In genomic region chr19:6740589-6741348, GRCh38 we compare ENCODE assay signal across 8 cellular contexts. TPM values are rescaled to one million over a fixed set of nuclear protein-coding genes. Genes with fewer than 3 reads are reported as not detected.
DNase-seq lines count a peak whose midpoint lies in the region; ATAC-seq and TF ChIP-seq lines count a peak whose summit lies in the region.

No MANE protein-coding gene starts in this region.

- peak overlapping the region; percentile 69 for H3K4me3 ChIP-seq in AG09309 (ENCODE audit: control insufficient read depth, low read depth, low read length)
- peak overlapping the region; percentile 79 for H3K4me3 ChIP-seq in H7 (ENCODE audit: insufficient read depth, low read depth, low read length)
- peak overlapping the region; percentile 85 for H3K4me3 ChIP-seq in fibroblast of mammary gland (ENCODE audit: control insufficient read depth, low read depth, low read length)

- POLR2A ChIA-PET in activated CD4-positive, alpha-beta memory T cell treated with anti-CD3 and anti-CD28 coated beads for 36 hours (lab: Charles Lee) = interaction anchor here (0.6 kb wide), 1 partner anchor 18 kb away, joined by 3 read pairs; no protein-coding TSS in a partner anchor

- peaks cover 18% of the 10 kb centered on the region for H3K36me3 ChIP-seq in H7 (replicated peaks; ENCODE audit: control insufficient read depth, insufficient read depth, low read length)

- DNase-seq in AG09309 (ENCODE audit: low read depth) (no peak), H7 (peak; percentile 92), fibroblast of mammary gland (ENCODE audit: low read depth) (peak; percentile 19), neural crest cell (ENCODE audit: low read depth, low spot score) (peak; percentile 37), NCI-H1694 treated with DMSO at 0.1 percent for 48 hours (lab: John Stamatoyannopoulos, UW) (no peak)
- DNase-seq in activated CD4-positive, alpha-beta memory T cell treated with anti-CD3 and anti-CD28 coated beads for 36 hours = peak; percentile 36

- ATAC-seq in GM19467 (IDR thresholded peaks at IDR 0.05; ENCODE audit: unreplicated experiment) = no peak
- ATAC-seq in GM21367 (IDR thresholded peaks at IDR 0.05; ENCODE audit: unreplicated experiment) = no peak

- no peaks in the 10 kb centered on the region for H3K27me3 ChIP-seq in H7 (ENCODE audit: control insufficient read depth, insufficient read depth, low read length)

- H3K9me3 Mint-ChIP-seq in activated CD4-positive, alpha-beta memory T cell treated with anti-CD3 and anti-CD28 coated beads for 36 hours = no peaks in the 10 kb centered on the region
- H3K9me3 Mint-ChIP-seq in neural crest cell = no peaks in the 10 kb centered on the region

- peak overlapping the region; percentile 64 for H3K27ac Mint-ChIP-seq in activated CD4-positive, alpha-beta memory T cell treated with anti-CD3 and anti-CD28 coated beads for 36 hours
- no peak overlapping the region for H3K27ac Mint-ChIP-seq in neural crest cell (ENCODE audit: unreplicated experiment)

- H3K27me3 Mint-ChIP-seq in activated CD4-positive, alpha-beta memory T cell treated with anti-CD3 and anti-CD28 coated beads for 36 hours = no peaks in the 10 kb centered on the region
- peaks cover 5% of the 10 kb centered on the region for H3K27me3 Mint-ChIP-seq in neural crest cell (ENCODE audit: low read depth)

- peaks cover 32% of the 10 kb centered on the region for H3K36me3 Mint-ChIP-seq in activated CD4-positive, alpha-beta memory T cell treated with anti-CD3 and anti-CD28 coated beads for 36 hours
- H3K36me3 Mint-ChIP-seq in neural crest cell (ENCODE audit: low read depth) = no peaks in the 10 kb centered on the region

- CTCF ChIA-PET in activated CD4-positive, alpha-beta memory T cell treated with anti-CD3 and anti-CD28 coated beads for 36 hours (lab: Charles Lee) = no interaction called here

- intact Hi-C loops in activated CD4-positive, alpha-beta memory T cell treated with anti-CD3 and anti-CD28 coated beads for 36 hours (cut with micrococcal nuclease) = no loop called here

- no peak for TF ChIP-seq CTCF in AG09309 (IDR thresholded peaks at IDR 0.05; ENCODE audit: control insufficient read depth, insufficient read depth, low read depth, low read length, missing control alignments)
- TF ChIP-seq CTCF in fibroblast of mammary gland (conservative IDR thresholded peaks at IDR 0.05; ENCODE audit: control insufficient read depth, insufficient read depth, low read depth, low read length) = no peak
- TF ChIP-seq CTCF in neural crest cell (conservative IDR thresholded peaks at IDR 0.05) = no peak

- H3K4me1 Mint-ChIP-seq in activated CD4-positive, alpha-beta memory T cell treated with anti-CD3 and anti-CD28 coated beads for 36 hours (ENCODE audit: low read depth) = peaks cover 36% of the 10 kb centered on the region
- H3K4me1 Mint-ChIP-seq in neural crest cell = peaks cover 67% of the 10 kb centered on the region

- H3K4me3 Mint-ChIP-seq in activated CD4-positive, alpha-beta memory T cell treated with anti-CD3 and anti-CD28 coated beads for 36 hours = peak overlapping the region; percentile 86
- H3K4me3 Mint-ChIP-seq in neural crest cell = peak overlapping the region; percentile 89

RNA-seq across cellular contexts. Expression of gene TRIP10, which starts 1.3 kb away (rescaled TPM):
- 84.5 and 92.2 TPM in 2 replicates for total RNA-seq in H7 (2014; rRNA removed; shearing (Covaris generic))
- total RNA-seq in activated CD4-positive, alpha-beta memory T cell treated with anti-CD3 and anti-CD28 coated beads for 36 hours = 10 to 100 TPM; 55.9 to 56.2 TPM
- 19.0 and 20.6 TPM in 2 replicates for total RNA-seq in neural crest cell

RNA-seq across cellular contexts. Expression of gene GPR108, which starts 3.4 kb away (rescaled TPM):
- 60.7 and 61.7 TPM in 2 replicates for total RNA-seq in H7 (2014; rRNA removed; shearing (Covaris generic))
- total RNA-seq in activated CD4-positive, alpha-beta memory T cell treated with anti-CD3 and anti-CD28 coated beads for 36 hours = 10 to 100 TPM; 72.1 to 75.4 TPM
- 43.2 and 52.9 TPM in 2 replicates for total RNA-seq in neural crest cell

RNA-seq across cellular contexts. Expression of gene C3, which starts 20.3 kb away (rescaled TPM):
- total RNA-seq in H7 (2014; rRNA removed; shearing (Covaris generic)) = 13.4 and 20.2 TPM in 2 replicates
- total RNA-seq in activated CD4-positive, alpha-beta memory T cell treated with anti-CD3 and anti-CD28 coated beads for 36 hours = 1 to 10 TPM; 1.2 to 2.4 TPM
- total RNA-seq in neural crest cell = 0.37 TPM in 1 of 2 replicates, not detected in the other

RNA-seq across cellular contexts. Expression of gene SH2D3A, which starts 26.5 kb away (rescaled TPM):
- 11.7 and 12.8 TPM in 2 replicates for total RNA-seq in H7 (2014; rRNA removed; shearing (Covaris generic))
- total RNA-seq in activated CD4-positive, alpha-beta memory T cell treated with anti-CD3 and anti-CD28 coated beads for 36 hours = 10 to 100 TPM; 17.1 to 18.2 TPM
- not detected in 2 replicates for total RNA-seq in neural crest cell

RNA-seq across cellular contexts. Expression of gene VAV1, which starts 31.7 kb away (rescaled TPM):
- 9.5 and 13.3 TPM in 2 replicates for total RNA-seq in H7 (2014; rRNA removed; shearing (Covaris generic))
- total RNA-seq in activated CD4-positive, alpha-beta memory T cell treated with anti-CD3 and anti-CD28 coated beads for 36 hours = 10 to 100 TPM; 77.9 to 84.5 TPM
- not detected in 2 replicates for total RNA-seq in neural crest cell

Comparison
In these comparisons a context has a peak if more than half of its experiments do, and no peak if none do; other contexts are left out.
1. DNase-seq: peak in H7 (single experiment), activated CD4-positive, alpha-beta memory T cell treated with anti-CD3 and anti-CD28 coated beads for 36 hours (single experiment), fibroblast of mammary gland (single experiment) and neural crest cell (single experiment); none in AG09309 (single experiment) and NCI-H1694 treated with DMSO at 0.1 percent for 48 hours (single experiment).
2. Peak in every context shown above with its lines, with median percentiles within 50 percentile points of each other: H3K4me3 ChIP-seq.